In the genomic region with DNA sequence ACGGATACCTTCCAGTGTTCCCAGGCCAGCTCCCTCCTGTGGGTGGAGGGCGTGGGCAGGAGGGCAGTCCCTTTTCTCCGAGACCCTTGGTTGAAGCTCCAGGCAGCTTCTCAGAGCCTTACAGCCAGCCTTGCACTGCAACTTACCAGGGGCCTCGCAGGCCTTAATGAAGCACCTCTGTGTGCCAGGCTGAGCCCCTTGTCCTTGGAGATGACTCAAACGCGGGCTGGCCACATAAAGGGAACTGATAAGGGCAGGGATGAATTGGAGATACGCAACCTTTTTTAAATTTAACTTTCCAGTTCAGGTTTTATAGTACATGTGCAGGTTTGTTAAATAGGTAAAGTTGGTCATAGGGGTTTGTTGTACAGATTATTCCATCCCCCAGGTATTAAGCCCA, we compare ENCODE assay signal across 24 cellular contexts.
"Had no signal": no experiment of that assay in that cellular context is flagged by ENCODE, and none has a peak within 500 bp of the region (broad histone marks: within the 10 kb centered on the region; RNA-seq: fewer than 3 reads in every experiment).

No MANE protein-coding gene starts in this region.

- H3K4me3 ChIP-seq: breast epithelium, heart right ventricle, left lung, lower lobe of right lung, mucosa of descending colon, right lobe of liver, testis, transverse colon had no signal

- H3K36me3 ChIP-seq: breast epithelium, heart right ventricle, left lung, lower lobe of right lung, right lobe of liver, transverse colon had no signal

- H3K4me3 Mint-ChIP-seq: activated CD4-positive, alpha-beta memory T cell treated with anti-CD3 and anti-CD28 coated beads for 36 hours; activated CD4-positive, alpha-beta T cell treated with anti-CD3 and anti-CD28 coated beads, Interleukin-2, amount 10 ng/mL, durations not matched to agents 24 days and 14 days; activated naive CD4-positive, alpha-beta T cell treated with anti-CD3 and anti-CD28 coated beads, Interleukin-2, amount 10 ng/mL, durations not matched to agents 7 days and 5 days; activated naive CD8-positive, alpha-beta T cell treated with anti-CD3 and anti-CD28 coated beads, Interleukin-2, amount 10 ng/mL, durations not matched to agents 7 days and 5 days; activated T-cell treated with anti-CD3 and anti-CD28 coated beads, Interleukin-2, amount 50 U/mL, for 24 hours had no signal

- DNase-seq: activated CD4-positive, alpha-beta memory T cell treated with anti-CD3 and anti-CD28 coated beads for 36 hours; activated CD4-positive, alpha-beta T cell treated with anti-CD3 and anti-CD28 coated beads, Interleukin-2, amount 10 ng/mL, durations not matched to agents 24 days and 14 days; activated CD4-positive, CD25-positive, alpha-beta regulatory T cell treated with anti-CD3 and anti-CD28 coated beads, Interleukin-2, amount 50 U/mL, for 72 hours; activated CD8-positive, alpha-beta memory T cell treated with anti-CD3 and anti-CD28 coated beads, Interleukin-2, amount 50 U/mL, for 4 hours; activated gamma-delta T cell; activated naive CD4-positive, alpha-beta T cell treated with anti-CD3 and anti-CD28 coated beads, Interleukin-2, amount 10 ng/mL, durations not matched to agents 7 days and 5 days; activated naive CD8-positive, alpha-beta T cell treated with anti-CD3 and anti-CD28 coated beads, Interleukin-2, amount 10 ng/mL, durations not matched to agents 7 days and 5 days; activated T-cell treated with anti-CD3 and anti-CD28 coated beads, Interleukin-2, amount 50 U/mL, for 24 hours; central memory CD4-positive, alpha-beta T cell; foreskin melanocyte; lower lobe of right lung; mesendoderm; occipital lobe; posterior cingulate gyrus; right lobe of liver; stimulated activated CD4-positive, alpha-beta T cell treated with anti-CD3 and anti-CD28 coated beads, Interleukin-12 subunit alpha, Interleukin-12 subunit beta, amount 100 ng/mL, for 4 hours; stimulated activated CD4-positive, alpha-beta T cell treated with anti-CD3 and anti-CD28 coated beads, Interleukin-4, amount 100 ng/mL, for 1 hour; T-helper 2 cell; testis; transverse colon had no signal

- H3K4me1 ChIP-seq: right lobe of liver, testis had no signal

- H3K27ac Mint-ChIP-seq: activated CD4-positive, alpha-beta memory T cell treated with anti-CD3 and anti-CD28 coated beads for 36 hours; activated CD4-positive, alpha-beta T cell treated with anti-CD3 and anti-CD28 coated beads, Interleukin-2, amount 10 ng/mL, durations not matched to agents 24 days and 14 days; activated naive CD4-positive, alpha-beta T cell treated with anti-CD3 and anti-CD28 coated beads, Interleukin-2, amount 10 ng/mL, durations not matched to agents 7 days and 5 days; activated naive CD8-positive, alpha-beta T cell treated with anti-CD3 and anti-CD28 coated beads, Interleukin-2, amount 10 ng/mL, durations not matched to agents 7 days and 5 days; activated T-cell treated with anti-CD3 and anti-CD28 coated beads, Interleukin-2, amount 50 U/mL, for 24 hours had no signal

- H3K4me1 Mint-ChIP-seq: activated CD4-positive, alpha-beta T cell treated with anti-CD3 and anti-CD28 coated beads, Interleukin-2, amount 10 ng/mL, durations not matched to agents 24 days and 14 days; activated naive CD4-positive, alpha-beta T cell treated with anti-CD3 and anti-CD28 coated beads, Interleukin-2, amount 10 ng/mL, durations not matched to agents 7 days and 5 days; activated naive CD8-positive, alpha-beta T cell treated with anti-CD3 and anti-CD28 coated beads, Interleukin-2, amount 10 ng/mL, durations not matched to agents 7 days and 5 days had no signal

- H3K27ac ChIP-seq: heart right ventricle, left lung, lower lobe of right lung, right lobe of liver, testis, transverse colon had no signal

- H3K9me3 Mint-ChIP-seq: activated CD4-positive, alpha-beta memory T cell treated with anti-CD3 and anti-CD28 coated beads for 36 hours; activated CD4-positive, alpha-beta T cell treated with anti-CD3 and anti-CD28 coated beads, Interleukin-2, amount 10 ng/mL, durations not matched to agents 24 days and 14 days; activated naive CD4-positive, alpha-beta T cell treated with anti-CD3 and anti-CD28 coated beads, Interleukin-2, amount 10 ng/mL, durations not matched to agents 7 days and 5 days; activated naive CD8-positive, alpha-beta T cell treated with anti-CD3 and anti-CD28 coated beads, Interleukin-2, amount 10 ng/mL, durations not matched to agents 7 days and 5 days; activated T-cell treated with anti-CD3 and anti-CD28 coated beads, Interleukin-2, amount 50 U/mL, for 24 hours had no signal

- H3K27me3 ChIP-seq: right lobe of liver, testis had no signal

- H3K36me3 Mint-ChIP-seq: activated CD4-positive, alpha-beta memory T cell treated with anti-CD3 and anti-CD28 coated beads for 36 hours; activated naive CD4-positive, alpha-beta T cell treated with anti-CD3 and anti-CD28 coated beads, Interleukin-2, amount 10 ng/mL, durations not matched to agents 7 days and 5 days; activated naive CD8-positive, alpha-beta T cell treated with anti-CD3 and anti-CD28 coated beads, Interleukin-2, amount 10 ng/mL, durations not matched to agents 7 days and 5 days had no signal

- H3K9me3 ChIP-seq: breast epithelium, heart right ventricle, left lung, lower lobe of right lung, mucosa of descending colon, right lobe of liver, testis, transverse colon had no signal
